2 cellular contexts compared by ENCODE assay signal in the genomic region with DNA sequence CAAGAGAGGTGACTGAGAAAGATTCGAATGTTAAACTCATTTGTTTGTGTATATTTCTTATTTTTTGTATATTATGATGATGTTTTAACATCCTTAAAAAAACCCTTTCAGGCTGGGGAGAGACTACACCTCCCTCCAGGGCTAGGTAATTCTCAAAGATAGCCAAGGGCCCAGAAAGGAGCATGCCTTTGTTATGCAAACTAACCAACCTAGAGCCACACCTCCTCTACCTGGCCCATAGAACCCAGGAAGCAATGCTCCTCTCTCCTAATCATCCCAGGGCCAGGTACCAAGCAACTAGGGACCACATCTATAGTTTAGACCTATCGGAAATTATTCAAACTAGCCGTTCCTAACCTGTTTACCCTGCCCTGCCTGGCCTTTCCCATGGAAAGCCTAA.
A peak's percentile ranks its signal among the peaks of the same experiment; 100 is the strongest.
TF ChIP-seq lines count a peak whose summit lies in the region.

No MANE protein-coding gene starts in this region.

TF ChIP-seq in IMR-90, 13 proteins besides CTCF, POLR2A, EP300 and RAD21:
- TF ChIP-seq FOS (IDR thresholded peaks at IDR 0.05; ENCODE audit: low read depth, low read length) (no peak), BHLHE40 (IDR thresholded peaks at IDR 0.05; ENCODE audit: low read depth, low read length) (no peak), RFX5 (IDR thresholded peaks at IDR 0.05; ENCODE audit: low read depth, low read length) (no peak), MAFK (IDR thresholded peaks at IDR 0.05; ENCODE audit: low read depth, low read length) (no peak), MXI1 (IDR thresholded peaks at IDR 0.05; ENCODE audit: borderline replicate concordance, low read depth, low read length) (no peak), CHD1 (IDR thresholded peaks at IDR 0.05; ENCODE audit: low read depth, low read length) (no peak), NFE2L2 (IDR thresholded peaks at IDR 0.05; ENCODE audit: low read depth, low read length) (no peak), RCOR1 (IDR thresholded peaks at IDR 0.05; ENCODE audit: insufficient replicate concordance, low read length) (no peak), SMC3 (IDR thresholded peaks at IDR 0.05; ENCODE audit: low read depth, low read length) (no peak), CEBPB (IDR thresholded peaks at IDR 0.05; ENCODE audit: low read depth, low read length) (no peak), MAZ (IDR thresholded peaks at IDR 0.05; ENCODE audit: borderline replicate concordance, low read depth, low read length) (no peak)
- TF ChIP-seq, protein P1, sequence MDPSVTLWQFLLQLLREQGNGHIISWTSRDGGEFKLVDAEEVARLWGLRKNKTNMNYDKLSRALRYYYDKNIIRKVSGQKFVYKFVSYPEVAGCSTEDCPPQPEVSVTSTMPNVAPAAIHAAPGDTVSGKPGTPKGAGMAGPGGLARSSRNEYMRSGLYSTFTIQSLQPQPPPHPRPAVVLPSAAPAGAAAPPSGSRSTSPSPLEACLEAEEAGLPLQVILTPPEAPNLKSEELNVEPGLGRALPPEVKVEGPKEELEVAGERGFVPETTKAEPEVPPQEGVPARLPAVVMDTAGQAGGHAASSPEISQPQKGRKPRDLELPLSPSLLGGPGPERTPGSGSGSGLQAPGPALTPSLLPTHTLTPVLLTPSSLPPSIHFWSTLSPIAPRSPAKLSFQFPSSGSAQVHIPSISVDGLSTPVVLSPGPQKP (IDR thresholded peaks at IDR 0.05; ENCODE audit: borderline replicate concordance, low read depth, low read length): no peak
- TF ChIP-seq, protein P2, sequence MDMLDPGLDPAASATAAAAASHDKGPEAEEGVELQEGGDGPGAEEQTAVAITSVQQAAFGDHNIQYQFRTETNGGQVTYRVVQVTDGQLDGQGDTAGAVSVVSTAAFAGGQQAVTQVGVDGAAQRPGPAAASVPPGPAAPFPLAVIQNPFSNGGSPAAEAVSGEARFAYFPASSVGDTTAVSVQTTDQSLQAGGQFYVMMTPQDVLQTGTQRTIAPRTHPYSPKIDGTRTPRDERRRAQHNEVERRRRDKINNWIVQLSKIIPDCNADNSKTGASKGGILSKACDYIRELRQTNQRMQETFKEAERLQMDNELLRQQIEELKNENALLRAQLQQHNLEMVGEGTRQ (IDR thresholded peaks at IDR 0.05; ENCODE audit: low read depth, low read length): no peak

TF ChIP-seq in H1, 55 proteins besides CTCF, POLR2A, EP300 and RAD21:
- TF ChIP-seq RBBP5 (IDR thresholded peaks at IDR 0.05; ENCODE audit: borderline replicate concordance, low read depth, low read length): no peak
- TF ChIP-seq POU5F1 (IDR thresholded peaks at IDR 0.05; ENCODE audit: low read depth, low read length): 0 out of 2 replicates have a peak, but pooled peaks have one; percentile 67
